21 cellular contexts compared by ENCODE assay signal in the genomic region with DNA sequence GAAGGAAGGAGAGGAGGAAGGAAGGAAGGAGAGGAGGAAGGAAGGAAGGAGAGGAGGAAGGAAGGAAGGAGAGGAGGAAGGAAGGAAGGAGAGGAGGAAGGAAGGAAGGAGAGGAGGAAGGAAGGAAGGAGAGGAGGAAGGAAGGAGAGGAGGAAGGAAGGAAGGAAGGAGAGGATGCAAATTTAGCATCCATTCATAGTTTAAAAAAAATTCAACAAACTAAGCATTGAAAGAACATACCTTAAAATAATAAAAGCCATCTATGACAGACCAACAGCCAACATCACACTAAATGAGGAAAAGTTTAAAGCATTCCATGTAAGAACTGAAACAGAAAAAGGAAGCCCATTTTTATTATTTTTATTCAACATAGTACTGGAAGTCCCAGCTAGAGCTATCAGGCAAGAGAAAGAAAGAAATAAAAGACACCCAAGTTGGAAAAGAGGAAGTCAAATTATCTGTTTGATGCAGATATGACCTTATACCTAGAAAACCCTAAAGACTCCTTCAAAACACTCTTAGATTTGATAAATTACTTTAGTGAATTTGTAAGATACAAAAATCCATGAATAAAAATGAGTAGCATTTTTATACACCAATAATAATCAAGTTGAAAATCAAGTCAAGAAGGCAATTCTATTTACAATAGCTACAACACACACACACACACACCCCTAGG.
"Had no signal": no experiment of that assay in that cellular context is flagged by ENCODE, and none has a peak within 500 bp of the region (broad histone marks: within the 10 kb centered on the region; RNA-seq: fewer than 3 reads in every experiment).

No MANE protein-coding gene starts in this region.

- ATAC-seq: Panc1, PC-3, SK-N-SH treated with all-trans-retinoic acid at 6 μM for 48 hours had no signal

- H3K4me2 ChIP-seq: KMS-11 had no signal

- H3K27ac ChIP-seq: HL-60, KMS-11, RWPE1 had no signal

- DNase-seq: NCI-H1092 treated with DMSO at 0.1 percent for 48 hours, NCI-H1436, NCI-H187, NCI-H2029, NCI-H2081 treated with DMSO at 0.1 percent for 48 hours, NCI-H2171, NCI-H226, NCI-H446, NCI-H510A, NCI-H524 treated with DMSO at 0.1 percent for 48 hours, NCI-H69, NCI-H774, PC-3, SHP77, SW 1271 had no signal

- H3K9ac ChIP-seq: KMS-11 had no signal

- FAIRE-seq: HTR-8/SVneo had no signal
